3 cellular contexts compared by ENCODE assay signal in the genomic region with DNA sequence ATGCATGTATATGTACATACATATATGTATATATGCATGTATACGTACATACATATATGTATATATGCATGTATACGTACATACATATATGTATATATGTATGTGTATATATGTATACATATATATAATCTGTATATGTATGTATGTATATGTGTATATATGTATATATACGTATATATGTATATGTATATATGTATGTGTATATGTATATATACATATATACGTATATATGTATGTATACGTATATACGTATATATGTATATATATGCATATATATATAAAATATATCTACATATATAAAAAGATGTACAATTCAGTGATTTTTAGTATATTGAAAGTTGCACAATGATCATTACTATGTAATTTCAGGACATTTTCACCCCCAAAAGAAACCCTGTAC. TPM values are rescaled to one million over a fixed set of nuclear protein-coding genes. Genes with fewer than 3 reads are reported as not detected.
"Had no signal": no experiment of that assay in that cellular context is flagged by ENCODE, and none has a peak within 500 bp of the region (broad histone marks: within the 10 kb centered on the region; RNA-seq: fewer than 3 reads in every experiment).

No MANE protein-coding gene starts in this region.

RNA-seq across cellular contexts. Expression of a gene that starts 30.7 kb away (rescaled TPM):
- total RNA-seq: foreskin keratinocyte, mammary epithelial cell had no signal
- polyA plus RNA-seq: foreskin keratinocyte, keratinocyte had no signal
